Comparison of ENCODE assay signal across 9 cellular contexts in the genomic region with DNA sequence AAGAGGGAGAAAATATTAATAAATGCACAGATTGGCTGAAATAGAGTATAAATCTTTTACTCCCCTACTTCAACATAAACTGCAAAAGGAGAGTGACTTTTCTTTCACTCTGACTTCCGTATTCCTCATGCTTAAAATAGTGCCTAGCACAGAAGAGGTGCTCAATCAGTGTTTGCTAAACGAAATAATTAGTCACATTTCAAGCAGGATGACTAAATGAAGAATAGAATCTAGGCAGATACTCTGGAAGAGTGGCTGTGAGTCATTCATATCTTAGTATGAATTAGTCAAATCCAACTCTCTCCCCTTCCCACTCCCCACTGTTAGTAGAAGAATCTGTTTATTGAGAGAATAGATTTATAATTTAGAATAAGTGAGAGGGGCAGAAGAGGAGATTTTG. TPM values are rescaled to one million over a fixed set of nuclear protein-coding genes. Genes with fewer than 3 reads are reported as not detected.
DNase-seq lines count a peak whose midpoint lies in the region; ATAC-seq, FAIRE-seq and TF ChIP-seq lines count a peak whose summit lies in the region.
"Had no signal": no experiment of that assay in that cellular context is flagged by ENCODE, and none has a peak within 500 bp of the region (broad histone marks: within the 10 kb centered on the region; RNA-seq: fewer than 3 reads in every experiment).

No MANE protein-coding gene starts in this region.

- H3K4me3 ChIP-seq in breast epithelium: no peak overlapping the region
- peak overlapping the region in 1 of 3 experiments; percentile 55 for H3K4me3 ChIP-seq in endothelial cell of umbilical vein (replicated peaks in 1 of 3; ENCODE audit: insufficient read depth in 1 of 3, low read depth in 1 of 3, low read length in 3 of 3)
- H3K4me3 ChIP-seq in thoracic aorta: peak overlapping the region; percentile 25

- POLR2A ChIA-PET in MCF 10A (lab: Yijun Ruan, JAX): interaction anchor here (1.3 to 1.5 kb wide), 2 partner anchors 38 to 172 kb away, joined by 3 to 4 read pairs; no protein-coding TSS in a partner anchor
- POLR2A ChIA-PET in endothelial cell of umbilical vein (lab: Charles Lee): no interaction called here
- POLR2A ChIA-PET in naive thymus-derived CD8-positive, alpha-beta T cell (lab: Charles Lee): no interaction called here

- H3K9me1 ChIP-seq in endothelial cell of umbilical vein (replicated peaks; ENCODE audit: control insufficient read depth, extremely low read depth, insufficient read depth, low read length): no peaks in the 10 kb centered on the region

- H2AFZ ChIP-seq in endothelial cell of umbilical vein (ENCODE audit: low read depth, low read length): no peak overlapping the region

- H3K4me3 Mint-ChIP-seq in MCF 10A (ENCODE audit: unreplicated experiment): peak overlapping the region; percentile 19
- no peak overlapping the region for H3K4me3 Mint-ChIP-seq in glutamatergic neuron (ENCODE audit: unreplicated experiment)
- no peak overlapping the region for H3K4me3 Mint-ChIP-seq in naive thymus-derived CD8-positive, alpha-beta T cell

- DNase-seq in MCF 10A (ENCODE audit: unreplicated experiment) (peak; percentile 64), breast epithelium (ENCODE audit: low spot score in 2 of 2) (no peak), NCI-H460 (ENCODE audit: extremely low read depth, low read depth) (peak; percentile 40), endothelial cell of umbilical vein (ENCODE audit: low read depth, low spot score) (peak; percentile 70), thoracic aorta (ENCODE audit: low spot score) (no peak), glutamatergic neuron (no peak), hippocampal formation (lab: John Stamatoyannopoulos, UW) (no peak)
- no peak for DNase-seq in naive thymus-derived CD8-positive, alpha-beta T cell

- no peaks in the 10 kb centered on the region for H4K20me1 ChIP-seq in endothelial cell of umbilical vein (replicated peaks; ENCODE audit: control insufficient read depth, extremely low read depth, insufficient read depth, low read length)

- H3K4me2 ChIP-seq in endothelial cell of umbilical vein (ENCODE audit: insufficient read depth, low read length): peak overlapping the region; percentile 97

- H3K4me1 Mint-ChIP-seq in MCF 10A (ENCODE audit: insufficient read depth, unreplicated experiment): peaks cover 13% of the 10 kb centered on the region
- no peaks in the 10 kb centered on the region for H3K4me1 Mint-ChIP-seq in glutamatergic neuron (ENCODE audit: low read depth, unreplicated experiment)
- H3K4me1 Mint-ChIP-seq in naive thymus-derived CD8-positive, alpha-beta T cell: peaks cover 11 to 41% (median 24%) of the 10 kb centered on the region in 4 donors

- ATAC-seq in thoracic aorta (ENCODE audit: insufficient number of reproducible peaks, low FRiP score, low read depth): no peak
- no peak for ATAC-seq in naive thymus-derived CD8-positive, alpha-beta T cell

- FAIRE-seq in endothelial cell of umbilical vein (lab: Jason Lieb, UNC): peak; percentile 80

- no peaks in the 10 kb centered on the region for H3K9me3 Mint-ChIP-seq in MCF 10A (ENCODE audit: unreplicated experiment)
- no peaks in the 10 kb centered on the region for H3K9me3 Mint-ChIP-seq in glutamatergic neuron (ENCODE audit: unreplicated experiment)
- no peaks in the 10 kb centered on the region for H3K9me3 Mint-ChIP-seq in naive thymus-derived CD8-positive, alpha-beta T cell

- H3K79me2 ChIP-seq in endothelial cell of umbilical vein (ENCODE audit: control insufficient read depth, insufficient read depth, low read length): peaks cover 76% of the 10 kb centered on the region

- H3K36me3 ChIP-seq in breast epithelium (no peaks in the 10 kb centered on the region), endothelial cell of umbilical vein (ENCODE audit: control insufficient read depth in 2 of 2, extremely low read depth in 1 of 2, insufficient read depth in 2 of 2, low read length in 2 of 2) (peaks cover 3 to 23% of the 10 kb centered on the region in 2 experiments), thoracic aorta (no peaks in the 10 kb centered on the region)

- BruUV-seq in MCF 10A (replicated peaks; lab: Mats Ljungman, UMichigan) (no TSS peak), endothelial cell of umbilical vein (replicated peaks; lab: Mats Ljungman, UMichigan) (no TSS peak)

- no peak overlapping the region for H3K27ac ChIP-seq in breast epithelium
- peak overlapping the region; percentile 81 for H3K27ac ChIP-seq in endothelial cell of umbilical vein (ENCODE audit: insufficient read depth, low read depth, low read length)
- peak overlapping the region; percentile 59 to 71 for H3K27ac ChIP-seq in thoracic aorta

- H3K9me3 ChIP-seq in breast epithelium (no peaks in the 10 kb centered on the region), endothelial cell of umbilical vein (replicated peaks; ENCODE audit: control insufficient read depth, insufficient read depth, low read length) (no peaks in the 10 kb centered on the region), thoracic aorta (no peaks in the 10 kb centered on the region)

- H3K27me3 Mint-ChIP-seq in MCF 10A (ENCODE audit: insufficient read depth, unreplicated experiment): no peaks in the 10 kb centered on the region
- H3K27me3 Mint-ChIP-seq in glutamatergic neuron (ENCODE audit: unreplicated experiment): no peaks in the 10 kb centered on the region
- no peaks in the 10 kb centered on the region for H3K27me3 Mint-ChIP-seq in naive thymus-derived CD8-positive, alpha-beta T cell

- TF ChIP-seq POLR2A in breast epithelium (IDR thresholded peaks at IDR 0.05) (no peak), endothelial cell of umbilical vein (IDR thresholded peaks at IDR 0.05; ENCODE audit: low read depth, low read length) (peak; percentile 16)

- H3K9ac ChIP-seq in endothelial cell of umbilical vein (replicated peaks; ENCODE audit: extremely low read depth, insufficient read depth, low read length): peak overlapping the region; percentile 60

- H3K36me3 Mint-ChIP-seq in MCF 10A (ENCODE audit: insufficient read depth, unreplicated experiment) (peaks cover 2% of the 10 kb centered on the region), glutamatergic neuron (ENCODE audit: unreplicated experiment) (no peaks in the 10 kb centered on the region)
- peaks cover 12 to 28% (median 25%) of the 10 kb centered on the region in 3 donors for H3K36me3 Mint-ChIP-seq in naive thymus-derived CD8-positive, alpha-beta T cell

- H3K4me1 ChIP-seq in breast epithelium (no peaks in the 10 kb centered on the region), endothelial cell of umbilical vein (ENCODE audit: control insufficient read depth, extremely low read depth, insufficient read depth, low read length) (peaks cover 66% of the 10 kb centered on the region), thoracic aorta (ENCODE audit: control insufficient read depth in 1 of 2, low read depth in 2 of 2) (peaks cover 23 to 39% of the 10 kb centered on the region in 2 donors)

- intact Hi-C loops in MCF 10A (cut with micrococcal nuclease) (loop anchor here (5.0 kb wide), 1 partner anchor 52 kb away; no protein-coding TSS in a partner anchor), breast epithelium (cut with DNase I; ENCODE audit: low total_unique reads) (no loop called here), endothelial cell of umbilical vein (cut with micrococcal nuclease) (no loop called here)

- peak overlapping the region; percentile 39 for H3K27ac Mint-ChIP-seq in MCF 10A (ENCODE audit: low read depth, unreplicated experiment)
- H3K27ac Mint-ChIP-seq in glutamatergic neuron (ENCODE audit: unreplicated experiment): no peak overlapping the region
- H3K27ac Mint-ChIP-seq in naive thymus-derived CD8-positive, alpha-beta T cell: peak overlapping the region in 1 of 10 donors; percentile 31

- CTCF ChIA-PET in MCF 10A (lab: Yijun Ruan, JAX): interaction anchor here (0.6 to 0.8 kb wide), 2 partner anchors 12 to 16 kb away, joined by 3 to 4 read pairs; no protein-coding TSS in a partner anchor
- CTCF ChIA-PET in endothelial cell of umbilical vein (lab: Charles Lee): interaction anchor here (0.8 to 1.4 kb wide), 2 partner anchors 13 to 15 kb away, joined by 3 read pairs; no protein-coding TSS in a partner anchor

- no peaks in the 10 kb centered on the region for H3K27me3 ChIP-seq in breast epithelium
- H3K27me3 ChIP-seq in endothelial cell of umbilical vein (ENCODE audit: control insufficient read depth in 2 of 2, insufficient read depth in 2 of 2, low read length in 2 of 2): no peaks in the 10 kb centered on the region
- H3K27me3 ChIP-seq in thoracic aorta (replicated peaks; ENCODE audit: insufficient read depth): no peaks in the 10 kb centered on the region

- dilution Hi-C loops in endothelial cell of umbilical vein (cut with MboI; ENCODE audit: extremely low pct_ligation_motif_present, low sequenced_read_pairs): no loop called here

- TF ChIP-seq CTCF in MCF 10A (IDR thresholded peaks at IDR 0.05; ENCODE audit: unreplicated experiment) (no peak), breast epithelium (IDR thresholded peaks at IDR 0.05) (no peak), endothelial cell of umbilical vein (IDR thresholded peaks at IDR 0.05; ENCODE audit: extremely low read depth in 1 of 2, insufficient read depth in 1 of 2, low read depth in 1 of 2, low read length in 2 of 2) (no peak), thoracic aorta (IDR thresholded peaks at IDR 0.05) (no peak), glutamatergic neuron (IDR thresholded peaks at IDR 0.05; ENCODE audit: partially characterized antibody, unreplicated experiment) (no peak)

RNA-seq across cellular contexts. Expression of gene CD274, which starts 4.8 kb away (rescaled TPM):
- total RNA-seq in MCF 10A (2022) (1.9 and 2.6 TPM in 2 replicates), breast epithelium (1 to 10 TPM; 1.6 to 3.1 (median 2.9) TPM), endothelial cell of umbilical vein (26.8 and 29.7 TPM in 2 replicates), thoracic aorta (1 to 10 TPM; 2.2 to 7.3 TPM), glutamatergic neuron (ENCODE audit: unreplicated experiment) (not detected)
- 91.1 and 98.4 TPM in 2 replicates for total RNA-seq in NCI-H460 (2014; rRNA removed; shearing (Covaris generic))
- 9.0 and 13.9 TPM in 2 replicates for polyA plus RNA-seq in NCI-H460 (2014; cell fraction: nucleus; rRNA removed)
- polyA plus RNA-seq in endothelial cell of umbilical vein: 25.4 and 27.9 TPM in 2 replicates
- 18.5 and 23.3 TPM in 2 replicates for polyA plus RNA-seq in endothelial cell of umbilical vein (2011; cell fraction: cytosol; rRNA removed)
- polyA plus RNA-seq in endothelial cell of umbilical vein (2011; cell fraction: nucleus; rRNA removed): 57.7 and 59.7 TPM in 2 replicates
- 12.3 and 21.6 TPM in 2 replicates for polyA plus RNA-seq in endothelial cell of umbilical vein (2012)
- 31.0 and 42.3 TPM in 2 replicates for polyA minus RNA-seq in endothelial cell of umbilical vein
- polyA minus RNA-seq in endothelial cell of umbilical vein (2011; cell fraction: cytosol; rRNA and poly(A)+ RNA removed): not detected
- 42.1 and 42.3 TPM in 2 replicates for polyA minus RNA-seq in endothelial cell of umbilical vein (2011; cell fraction: nucleus; rRNA and poly(A)+ RNA removed)
- total RNA-seq in naive thymus-derived CD8-positive, alpha-beta T cell: 1 to 10 TPM; 3.9 to 4.7 TPM
- 1 to 10 TPM; 1.1 to 3.9 (median 1.6) TPM for polyA plus RNA-seq in naive thymus-derived CD8-positive, alpha-beta T cell

RNA-seq across cellular contexts. Expression of gene PLGRKT, which starts 17.5 kb away (rescaled TPM):
- total RNA-seq in MCF 10A (2022) (21.6 and 22.5 TPM in 2 replicates), breast epithelium (10 to 100 TPM; 15.0 to 26.2 (median 16.4) TPM), endothelial cell of umbilical vein (20.3 and 21.2 TPM in 2 replicates), thoracic aorta (1 to 10 TPM; 6.0 to 8.8 TPM), glutamatergic neuron (ENCODE audit: unreplicated experiment) (16.3 TPM)
- total RNA-seq in NCI-H460 (2014; rRNA removed; shearing (Covaris generic)): 42.6 and 53.0 TPM in 2 replicates
- polyA plus RNA-seq in NCI-H460 (2014; cell fraction: nucleus; rRNA removed): 31.0 and 35.2 TPM in 2 replicates
- 3.3 and 3.8 TPM in 2 replicates for polyA plus RNA-seq in endothelial cell of umbilical vein
- polyA plus RNA-seq in endothelial cell of umbilical vein (2011; cell fraction: cytosol; rRNA removed): 10.0 and 10.1 TPM in 2 replicates
- 4.6 TPM in 2 replicates for polyA plus RNA-seq in endothelial cell of umbilical vein (2011; cell fraction: nucleus; rRNA removed)
- polyA plus RNA-seq in endothelial cell of umbilical vein (2012): 12.5 and 14.7 TPM in 2 replicates
- 1.00 and 3.7 TPM in 2 replicates for polyA minus RNA-seq in endothelial cell of umbilical vein
- polyA minus RNA-seq in endothelial cell of umbilical vein (2011; cell fraction: cytosol; rRNA and poly(A)+ RNA removed): 2.6 TPM
- polyA minus RNA-seq in endothelial cell of umbilical vein (2011; cell fraction: nucleus; rRNA and poly(A)+ RNA removed): 1.8 and 2.0 TPM in 2 replicates
- 10 to 100 TPM; 19.0 to 19.1 TPM for total RNA-seq in naive thymus-derived CD8-positive, alpha-beta T cell
- 10 to 100 TPM; 45.2 to 60.3 (median 55.8) TPM for polyA plus RNA-seq in naive thymus-derived CD8-positive, alpha-beta T cell

RNA-seq across cellular contexts. Expression of gene PDCD1LG2, which starts 55.1 kb away (rescaled TPM):
- total RNA-seq in MCF 10A (2022) (1.8 and 3.2 TPM in 2 replicates), breast epithelium (1 to 10 TPM; 1.6 to 8.0 (median 3.3) TPM), endothelial cell of umbilical vein (9.5 and 9.7 TPM in 2 replicates), thoracic aorta (1 to 10 TPM; 1.1 to 4.5 TPM), glutamatergic neuron (ENCODE audit: unreplicated experiment) (not detected)
- 7.0 and 9.8 TPM in 2 replicates for total RNA-seq in NCI-H460 (2014; rRNA removed; shearing (Covaris generic))
- polyA plus RNA-seq in NCI-H460 (2014; cell fraction: nucleus; rRNA removed): 0.76 and 2.3 TPM in 2 replicates
- polyA plus RNA-seq in endothelial cell of umbilical vein: 7.9 and 9.6 TPM in 2 replicates
- polyA plus RNA-seq in endothelial cell of umbilical vein (2011; cell fraction: cytosol; rRNA removed): 8.5 and 10.0 TPM in 2 replicates
- polyA plus RNA-seq in endothelial cell of umbilical vein (2011; cell fraction: nucleus; rRNA removed): 8.6 and 9.5 TPM in 2 replicates
- polyA plus RNA-seq in endothelial cell of umbilical vein (2012): 10.7 and 14.4 TPM in 2 replicates
- polyA minus RNA-seq in endothelial cell of umbilical vein: 15.5 and 22.7 TPM in 2 replicates
- polyA minus RNA-seq in endothelial cell of umbilical vein (2011; cell fraction: cytosol; rRNA and poly(A)+ RNA removed): not detected
- polyA minus RNA-seq in endothelial cell of umbilical vein (2011; cell fraction: nucleus; rRNA and poly(A)+ RNA removed): 10.7 and 16.8 TPM in 2 replicates
- not detected for total RNA-seq in naive thymus-derived CD8-positive, alpha-beta T cell
- polyA plus RNA-seq in naive thymus-derived CD8-positive, alpha-beta T cell: not detected
- total RNA-seq: HT-29 had no signal

Comparison
In these comparisons a context has a peak if more than half of its experiments do, and no peak if none do; other contexts are left out.
1. DNase-seq: peak in MCF 10A (single experiment), NCI-H460 (single experiment) and endothelial cell of umbilical vein (single experiment); none in breast epithelium (0 of 2), thoracic aorta (single experiment), glutamatergic neuron (single experiment), hippocampal formation (0 of 2) and naive thymus-derived CD8-positive, alpha-beta T cell (0 of 10).
2. H3K27ac ChIP-seq: peak in endothelial cell of umbilical vein (single experiment) and thoracic aorta (2 of 2); none in breast epithelium (0 of 2).